2 cellular contexts compared by ENCODE assay signal in the genomic region with DNA sequence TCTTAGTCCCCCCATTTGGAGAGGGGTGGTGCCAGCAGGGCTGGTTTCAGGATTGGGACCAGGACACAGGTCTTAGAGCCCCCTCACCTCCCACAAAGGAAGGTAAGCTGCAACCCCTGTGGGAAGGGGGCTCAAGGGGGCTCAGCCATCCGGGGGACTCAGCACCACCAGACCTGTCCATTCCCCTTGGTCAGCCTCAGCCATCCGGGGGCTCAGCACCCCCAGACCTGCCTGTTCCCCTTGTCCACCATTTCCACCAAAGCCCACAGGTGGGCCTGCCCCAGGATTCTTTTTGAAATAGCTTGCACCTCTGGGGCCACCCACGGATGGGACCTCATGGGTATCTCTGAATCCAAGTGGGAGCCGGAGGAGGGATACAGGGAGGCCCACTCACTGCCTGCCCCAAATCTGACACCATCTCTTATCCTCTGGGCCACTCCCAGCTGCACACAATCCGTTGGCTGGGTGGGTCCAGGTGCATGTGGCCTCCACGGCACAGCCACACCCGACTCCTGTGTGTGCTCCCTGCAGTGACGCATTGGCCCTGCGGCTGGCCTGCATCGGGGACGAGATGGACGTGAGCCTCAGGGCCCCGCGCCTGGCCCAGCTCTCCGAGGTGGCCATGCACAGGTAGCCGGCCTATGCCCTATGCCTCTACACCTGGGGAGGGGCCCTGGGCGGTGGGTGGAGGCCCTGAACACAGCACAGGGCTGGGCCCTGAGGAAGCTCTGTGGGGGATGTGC.
TF ChIP-seq lines count a peak whose summit lies in the region.

No MANE protein-coding gene starts in this region.

TF ChIP-seq in HCT116, 20 proteins besides CTCF, POLR2A, EP300 and RAD21:
- no peak for TF ChIP-seq EGR1 (IDR thresholded peaks at IDR 0.05; ENCODE audit: low read depth)
- TF ChIP-seq SP1 (IDR thresholded peaks at IDR 0.05; ENCODE audit: low read depth): peak; percentile 60; the same call in 1 of the 2 replicates
- TF ChIP-seq, protein P1, sequence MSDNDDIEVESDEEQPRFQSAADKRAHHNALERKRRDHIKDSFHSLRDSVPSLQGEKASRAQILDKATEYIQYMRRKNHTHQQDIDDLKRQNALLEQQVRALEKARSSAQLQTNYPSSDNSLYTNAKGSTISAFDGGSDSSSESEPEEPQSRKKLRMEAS (IDR thresholded peaks at IDR 0.05): peak; percentile 93
- no peak for TF ChIP-seq JUND (IDR thresholded peaks at IDR 0.05)
- TF ChIP-seq YY1 (IDR thresholded peaks at IDR 0.05; ENCODE audit: extremely low read depth, insufficient replicate concordance, low read depth, low read length): peak; percentile 41
- peak; percentile 89 for TF ChIP-seq POLR2AphosphoS5 (IDR thresholded peaks at IDR 0.05; ENCODE audit: low read depth, low read length)
- TF ChIP-seq SIN3A (IDR thresholded peaks at IDR 0.05; ENCODE audit: low read depth): peak; percentile 71
- peak; percentile 59 for TF ChIP-seq ZFX (IDR thresholded peaks at IDR 0.05)

TF ChIP-seq in K562, 482 proteins besides CTCF, POLR2A, EP300 and RAD21:
- TF ChIP-seq, protein P2, sequence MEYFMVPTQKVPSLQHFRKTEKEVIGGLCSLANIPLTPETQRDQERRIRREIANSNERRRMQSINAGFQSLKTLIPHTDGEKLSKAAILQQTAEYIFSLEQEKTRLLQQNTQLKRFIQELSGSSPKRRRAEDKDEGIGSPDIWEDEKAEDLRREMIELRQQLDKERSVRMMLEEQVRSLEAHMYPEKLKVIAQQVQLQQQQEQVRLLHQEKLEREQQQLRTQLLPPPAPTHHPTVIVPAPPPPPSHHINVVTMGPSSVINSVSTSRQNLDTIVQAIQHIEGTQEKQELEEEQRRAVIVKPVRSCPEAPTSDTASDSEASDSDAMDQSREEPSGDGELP (CRISPR knock-in tag; IDR thresholded peaks at IDR 0.05; ENCODE audit: borderline replicate concordance): 0 out of 2 replicates have a peak, but pooled peaks have one; percentile 11
- TF ChIP-seq TCF3 (CRISPR knock-in tag; IDR thresholded peaks at IDR 0.05) (peak; percentile 27; the same call in 1 of the 2 replicates), GTF2E2 (tag; IDR thresholded peaks at IDR 0.05) (no peak), NFRKB (IDR thresholded peaks at IDR 0.05; ENCODE audit: low read depth) (no peak), CBFA2T3 (IDR thresholded peaks at IDR 0.05) (peak; percentile 33; the same call in 1 of the 2 replicates), SMARCA4 (IDR thresholded peaks at IDR 0.05) (no peak), GABPB1 (CRISPR knock-in tag; IDR thresholded peaks at IDR 0.05) (no peak), ZNF431 (CRISPR knock-in tag; IDR thresholded peaks at IDR 0.05) (no peak)
- TF ChIP-seq, protein P1 (CRISPR knock-in tag; IDR thresholded peaks at IDR 0.05): peak; percentile 77
- TF ChIP-seq, protein P3, sequence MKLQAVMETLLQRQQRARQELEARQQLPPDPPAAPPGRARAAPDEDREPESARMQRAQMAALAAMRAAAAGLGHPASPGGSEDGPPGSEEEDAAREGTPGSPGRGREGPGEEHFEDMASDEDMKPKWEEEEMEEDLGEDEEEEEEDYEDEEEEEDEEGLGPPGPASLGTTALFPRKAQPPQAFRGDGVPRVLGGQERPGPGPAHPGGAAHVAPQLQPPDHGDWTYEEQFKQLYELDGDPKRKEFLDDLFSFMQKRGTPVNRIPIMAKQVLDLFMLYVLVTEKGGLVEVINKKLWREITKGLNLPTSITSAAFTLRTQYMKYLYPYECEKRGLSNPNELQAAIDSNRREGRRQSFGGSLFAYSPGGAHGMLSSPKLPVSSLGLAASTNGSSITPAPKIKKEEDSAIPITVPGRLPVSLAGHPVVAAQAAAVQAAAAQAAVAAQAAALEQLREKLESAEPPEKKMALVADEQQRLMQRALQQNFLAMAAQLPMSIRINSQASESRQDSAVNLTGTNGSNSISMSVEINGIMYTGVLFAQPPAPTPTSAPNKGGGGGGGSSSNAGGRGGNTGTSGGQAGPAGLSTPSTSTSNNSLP (IDR thresholded peaks at IDR 0.05; ENCODE audit: borderline replicate concordance, low read depth, low read length): no peak
- TF ChIP-seq, protein P4, sequence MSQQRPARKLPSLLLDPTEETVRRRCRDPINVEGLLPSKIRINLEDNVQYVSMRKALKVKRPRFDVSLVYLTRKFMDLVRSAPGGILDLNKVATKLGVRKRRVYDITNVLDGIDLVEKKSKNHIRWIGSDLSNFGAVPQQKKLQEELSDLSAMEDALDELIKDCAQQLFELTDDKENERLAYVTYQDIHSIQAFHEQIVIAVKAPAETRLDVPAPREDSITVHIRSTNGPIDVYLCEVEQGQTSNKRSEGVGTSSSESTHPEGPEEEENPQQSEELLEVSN (IDR thresholded peaks at IDR 0.05; ENCODE audit: borderline replicate concordance in 1 of 2, extremely low read depth in 1 of 2, insufficient read depth in 1 of 2, insufficient read length in 1 of 2, low read depth in 1 of 2, low read length in 1 of 2, poor library complexity in 1 of 2, severe bottlenecking in 1 of 2): peak in 1 of 2 experiments; percentile 9
TF ChIP-seq in K562: peak in this region for 5.
